ENCODE assay signal across 15 cellular contexts in genomic region chr6:116834526-116834925, GRCh38. TPM values are rescaled to one million over a fixed set of nuclear protein-coding genes. Genes with fewer than 3 reads are reported as not detected.
"Had no signal": no experiment of that assay in that cellular context is flagged by ENCODE, and none has a peak within 500 bp of the region (broad histone marks: within the 10 kb centered on the region; RNA-seq: fewer than 3 reads in every experiment).

No MANE protein-coding gene starts in this region.

RNA-seq across cellular contexts. Expression of gene GPRC6A, which starts 5.6 kb away (rescaled TPM):
- total RNA-seq: activated B cell treated with CpG ODN at 0.5 μM for 24 hours; activated CD4-positive, alpha-beta memory T cell treated with anti-CD3 and anti-CD28 coated beads for 36 hours; activated CD4-positive, alpha-beta memory T cell treated with anti-CD3 and anti-CD28 coated beads, Interleukin-2, amount 10 ng/mL, durations not matched to agents 7 days and 5 days; activated CD4-positive, alpha-beta T cell treated with anti-CD3 and anti-CD28 coated beads for 36 hours; activated CD4-positive, alpha-beta T cell treated with anti-CD3 and anti-CD28 coated beads, Interleukin-2, amount 10 ng/mL, durations not matched to agents 24 days and 14 days; activated CD4-positive, alpha-beta T cell treated with anti-CD3 and anti-CD28 coated beads, Interleukin-2, amount 10 ng/mL, durations not matched to agents 7 days and 5 days; activated CD8-positive, alpha-beta memory T cell treated with anti-CD3 and anti-CD28 coated beads for 36 hours; activated CD8-positive, alpha-beta memory T cell treated with anti-CD3 and anti-CD28 coated beads, Interleukin-2, amount 10 ng/mL, durations not matched to agents 7 days and 5 days; activated CD8-positive, alpha-beta T cell treated with anti-CD3 and anti-CD28 coated beads for 36 hours; activated CD8-positive, alpha-beta T cell treated with anti-CD3 and anti-CD28 coated beads, Interleukin-2, amount 10 ng/mL, durations not matched to agents 7 days and 5 days; T-cell; T-helper 1 cell treated with Interleukin-12 subunit alpha and Interleukin-12 subunit beta and Interleukin-4 antibody, amounts not matched to agents 30 ng/mL and 1 ng/mL, for 36 hours; T-helper 17 cell; T-helper 2 cell treated with Interferon-gamma antibody and Interleukin-4, amounts not matched to agents 100 ng/mL and 5 ng/mL, for 36 hours had no signal

RNA-seq across cellular contexts. Expression of gene RFX6, which starts 42.5 kb away (rescaled TPM):
- total RNA-seq: activated B cell treated with CpG ODN at 0.5 μM for 24 hours; activated CD4-positive, alpha-beta memory T cell treated with anti-CD3 and anti-CD28 coated beads for 36 hours; activated CD4-positive, alpha-beta memory T cell treated with anti-CD3 and anti-CD28 coated beads, Interleukin-2, amount 10 ng/mL, durations not matched to agents 7 days and 5 days; activated CD4-positive, alpha-beta T cell treated with anti-CD3 and anti-CD28 coated beads for 36 hours; activated CD4-positive, alpha-beta T cell treated with anti-CD3 and anti-CD28 coated beads, Interleukin-2, amount 10 ng/mL, durations not matched to agents 24 days and 14 days; activated CD4-positive, alpha-beta T cell treated with anti-CD3 and anti-CD28 coated beads, Interleukin-2, amount 10 ng/mL, durations not matched to agents 7 days and 5 days; activated CD8-positive, alpha-beta memory T cell treated with anti-CD3 and anti-CD28 coated beads for 36 hours; activated CD8-positive, alpha-beta memory T cell treated with anti-CD3 and anti-CD28 coated beads, Interleukin-2, amount 10 ng/mL, durations not matched to agents 7 days and 5 days; activated CD8-positive, alpha-beta T cell treated with anti-CD3 and anti-CD28 coated beads for 36 hours; activated CD8-positive, alpha-beta T cell treated with anti-CD3 and anti-CD28 coated beads, Interleukin-2, amount 10 ng/mL, durations not matched to agents 7 days and 5 days; T-cell; T-helper 1 cell treated with Interleukin-12 subunit alpha and Interleukin-12 subunit beta and Interleukin-4 antibody, amounts not matched to agents 30 ng/mL and 1 ng/mL, for 36 hours; T-helper 17 cell; T-helper 2 cell treated with Interferon-gamma antibody and Interleukin-4, amounts not matched to agents 100 ng/mL and 5 ng/mL, for 36 hours; WTC11 had no signal
